In genomic region chr12:9721394-9722092, GRCh38 we compare ENCODE assay signal across 10 cellular contexts. TPM values are rescaled to one million over a fixed set of nuclear protein-coding genes. Genes with fewer than 3 reads are reported as not detected.
DNase-seq lines count a peak whose midpoint lies in the region; ATAC-seq and TF ChIP-seq lines count a peak whose summit lies in the region.
"Had no signal": no experiment of that assay in that cellular context is flagged by ENCODE, and none has a peak within 500 bp of the region (broad histone marks: within the 10 kb centered on the region; RNA-seq: fewer than 3 reads in every experiment).

No MANE protein-coding gene starts in this region.

- H2BK20ac ChIP-seq in IMR-90 (ENCODE audit: low read depth, low read length): no peak overlapping the region

- peak overlapping the region; percentile 45; the same call in 1 of the 2 replicates for H3K4me2 ChIP-seq in IMR-90 (ENCODE audit: low read depth, low read length)

- no peak overlapping the region for H2BK5ac ChIP-seq in IMR-90 (ENCODE audit: low read depth, low read length, poor library complexity, severe bottlenecking)

- no peaks in the 10 kb centered on the region for H3K36me3 ChIP-seq in IMR-90 (ENCODE audit: control insufficient read depth, insufficient read depth, low read length)

- POLR2A ChIA-PET in IMR-90 (lab: Charles Lee; ENCODE audit: unreplicated experiment): no interaction called here

- no peak overlapping the region for H4K91ac ChIP-seq in IMR-90 (ENCODE audit: insufficient read depth, low read depth, low read length)

- dilution Hi-C loops in IMR-90 (cut with HindIII; ENCODE audit: low sequenced_read_pairs, unreplicated experiment): no loop called here

- no peaks in the 10 kb centered on the region for H3K36me3 Mint-ChIP-seq in Calu3 (ENCODE audit: insufficient read depth, unreplicated experiment)

- H3K27me3 ChIP-seq in IMR-90 (ENCODE audit: control insufficient read depth, insufficient read depth, low read length): no peaks in the 10 kb centered on the region; the same call in 1 of the 2 replicates

- no peak for TF ChIP-seq POLR2A in IMR-90 (IDR thresholded peaks at IDR 0.05; ENCODE audit: low read depth, low read length)

- WGBS in IMR-90 (ENCODE audit: extremely low coverage in 2 of 2, insufficient read length in 1 of 2), 2 experiments: no CpG with 5 or more reads among the region's 5 CpGs

- ATAC-seq in GM21723 (IDR thresholded peaks at IDR 0.05; ENCODE audit: unreplicated experiment) (peak; percentile 58), IMR-90 (ENCODE audit: low read depth) (peak; percentile 27; the same call in 1 of the 2 replicates)

- no peak overlapping the region for H3K27ac ChIP-seq in IMR-90 (ENCODE audit: insufficient read depth, low read length)

- no peaks in the 10 kb centered on the region for H4K20me1 ChIP-seq in IMR-90 (ENCODE audit: insufficient read depth, low read length)

- no peaks in the 10 kb centered on the region for H3K27me3 Mint-ChIP-seq in Calu3 (ENCODE audit: unreplicated experiment)

- no peak overlapping the region for H3K27ac Mint-ChIP-seq in Calu3 (ENCODE audit: unreplicated experiment)
- H3K27ac Mint-ChIP-seq: activated T-helper 1 cell treated with anti-CD3 and anti-CD28 coated beads, Interleukin-12 subunit alpha, Interleukin-12 subunit beta, Interleukin-2, Interleukin-4 antibody, amounts not matched to agents 30 ng/mL and 10 ng/mL and 1 ng/mL, durations not matched to agents 14 hours and 24 hours and 36 hours had no signal

- H3K14ac ChIP-seq in IMR-90 (replicated peaks; ENCODE audit: low read depth, low read length): no peak overlapping the region

- BruUV-seq in IMR-90 (replicated peaks; lab: Mats Ljungman, UMichigan): no TSS peak
- BruUV-seq in Calu3 (replicated peaks; lab: Mats Ljungman, UMichigan): no TSS peak

- no peak overlapping the region for H3K18ac ChIP-seq in IMR-90 (ENCODE audit: low read depth, low read length)

- DNase-seq in GM12864 (ENCODE audit: low read depth) (peak; percentile 69), IMR-90 (peak; percentile 3), fibroblast of villous mesenchyme (ENCODE audit: low read depth) (peak; percentile 86), middle frontal gyrus (ENCODE audit: extremely low spot score, low spot score) (no peak), Calu3 (no peak), DMS79 (lab: John Stamatoyannopoulos, UW) (no peak)
- DNase-seq in effector CD4-positive, alpha-beta T cell: no peak

- H3K4me3 Mint-ChIP-seq in Calu3 (ENCODE audit: low read depth, unreplicated experiment): no peak overlapping the region
- H3K4me3 Mint-ChIP-seq: activated T-helper 1 cell treated with anti-CD3 and anti-CD28 coated beads, Interleukin-12 subunit alpha, Interleukin-12 subunit beta, Interleukin-2, Interleukin-4 antibody, amounts not matched to agents 30 ng/mL and 10 ng/mL and 1 ng/mL, durations not matched to agents 14 hours and 24 hours and 36 hours had no signal

- no peak overlapping the region for H4K5ac ChIP-seq in IMR-90 (ENCODE audit: low read depth, low read length)

- H3K9me3 ChIP-seq in IMR-90 (ENCODE audit: control insufficient read depth, insufficient read depth, low read length): no peaks in the 10 kb centered on the region

- H2BK120ac ChIP-seq in IMR-90 (ENCODE audit: low read depth, low read length): no peak overlapping the region

- no peak overlapping the region for H3K9ac ChIP-seq in IMR-90 (ENCODE audit: low read depth, low read length)

- H3K9me3 Mint-ChIP-seq in Calu3 (ENCODE audit: low read depth, unreplicated experiment): no peaks in the 10 kb centered on the region
- H3K9me3 Mint-ChIP-seq: activated T-helper 1 cell treated with anti-CD3 and anti-CD28 coated beads, Interleukin-12 subunit alpha, Interleukin-12 subunit beta, Interleukin-2, Interleukin-4 antibody, amounts not matched to agents 30 ng/mL and 10 ng/mL and 1 ng/mL, durations not matched to agents 14 hours and 24 hours and 36 hours had no signal

- H2AK5ac ChIP-seq in IMR-90 (ENCODE audit: low read depth, low read length): no peak overlapping the region

- CTCF ChIA-PET in IMR-90 (lab: Yijun Ruan, JAX): interaction anchor here (1.1 to 4.4 kb wide), 2 partner anchors 13 to 21 kb away, joined by 6 to 14 read pairs; no protein-coding TSS in a partner anchor
- CTCF ChIA-PET in Calu3 (lab: Charles Lee): interaction anchor here (0.9 kb wide), 1 partner anchor 10 kb away, joined by 3 read pairs; no protein-coding TSS in a partner anchor

- intact Hi-C loops in IMR-90 (cut with micrococcal nuclease) (no loop called here), Calu3 (cut with micrococcal nuclease; ENCODE audit: unreplicated experiment) (no loop called here)

- no peak overlapping the region for H3K4ac ChIP-seq in IMR-90 (ENCODE audit: low read depth, low read length)

- H3K56ac ChIP-seq in IMR-90 (ENCODE audit: extremely low read depth, insufficient read depth, low read length): no peak overlapping the region

- in situ Hi-C loops in IMR-90 (cut with MboI; ENCODE audit: low sequenced_read_pairs): loop anchor here (25.0 kb wide), 1 partner anchor 384 kb away; no protein-coding TSS in a partner anchor

- H4K8ac ChIP-seq in IMR-90 (ENCODE audit: low read depth in 2 of 2, low read length in 2 of 2): no peak overlapping the region

- H3K4me3 ChIP-seq in GM12864 (ENCODE audit: low read depth, low read length) (no peak overlapping the region), IMR-90 (ENCODE audit: insufficient read depth, low read depth, low read length) (no peak overlapping the region), fibroblast of villous mesenchyme (ENCODE audit: low read depth, low read length) (no peak overlapping the region)

- TF ChIP-seq CTCF in GM12864 (IDR thresholded peaks at IDR 0.05; ENCODE audit: low read depth, low read length, missing control alignments) (no peak), IMR-90 (conservative IDR thresholded peaks at IDR 0.05; ENCODE audit: low read depth, low read length) (no peak), fibroblast of villous mesenchyme (IDR thresholded peaks at IDR 0.05; ENCODE audit: insufficient read depth, low read depth, low read length) (no peak), Calu3 (IDR thresholded peaks at IDR 0.05; ENCODE audit: unreplicated experiment) (no peak)

- H2AFZ ChIP-seq in IMR-90 (replicated peaks; ENCODE audit: low read length, poor library complexity): no peak overlapping the region

- no peak overlapping the region for H3K23ac ChIP-seq in IMR-90 (ENCODE audit: low read depth, low read length)

- H3K9me1 ChIP-seq in IMR-90 (ENCODE audit: insufficient read depth, low read length): no peaks in the 10 kb centered on the region

- peaks cover 2% of the 10 kb centered on the region; the same call in 1 of the 2 replicates for H3K4me1 ChIP-seq in IMR-90 (ENCODE audit: control insufficient read depth, insufficient read depth, low read length)

- no peaks in the 10 kb centered on the region for H3K79me1 ChIP-seq in IMR-90 (ENCODE audit: low read depth in 1 of 2, low read length in 2 of 2)

- TF ChIP-seq RAD21 in IMR-90 (IDR thresholded peaks at IDR 0.05; ENCODE audit: low read length): no peak

- no peak overlapping the region for H2AK9ac ChIP-seq in IMR-90 (replicated peaks; ENCODE audit: low read depth, low read length, poor library complexity)

- H2BK15ac ChIP-seq in IMR-90 (ENCODE audit: low read depth, low read length): no peak overlapping the region

- peaks cover 14% of the 10 kb centered on the region for H3K4me1 Mint-ChIP-seq in Calu3 (ENCODE audit: low read depth, unreplicated experiment)

TF ChIP-seq in IMR-90, 13 proteins besides CTCF, POLR2A, EP300 and RAD21:
- no peak for TF ChIP-seq MAFK (IDR thresholded peaks at IDR 0.05; ENCODE audit: low read depth, low read length)
- TF ChIP-seq CEBPB (IDR thresholded peaks at IDR 0.05; ENCODE audit: low read depth, low read length): peak; percentile 97

RNA-seq across cellular contexts. Expression of gene CLECL1, which starts 11.4 kb away (rescaled TPM):
- total RNA-seq in IMR-90 (2012; rRNA removed): not detected in 2 replicates
- not detected in 2 replicates for polyA plus RNA-seq in IMR-90 (2012; rRNA removed)
- polyA plus RNA-seq in IMR-90 (2012; cell fraction: cytosol; rRNA removed): not detected in 2 replicates
- polyA plus RNA-seq in IMR-90 (2012; cell fraction: nucleus; rRNA removed; ENCODE audit: low replicate concordance): not detected in 2 replicates
- not detected in 2 replicates for total RNA-seq in fibroblast of villous mesenchyme
- not detected in 2 replicates for total RNA-seq in Calu3 (2022)
- total RNA-seq: kidney epithelial cell had no signal

RNA-seq across cellular contexts. Expression of gene CD69, which starts 39.2 kb away (rescaled TPM):
- total RNA-seq in IMR-90 (2012; rRNA removed) (not detected in 2 replicates), fibroblast of villous mesenchyme (not detected in 2 replicates), Calu3 (2022) (1.7 and 2.6 TPM in 2 replicates)
- not detected in 2 replicates for polyA plus RNA-seq in IMR-90 (2012; rRNA removed)
- polyA plus RNA-seq in IMR-90 (2012; cell fraction: cytosol; rRNA removed): not detected in 2 replicates
- 0.08 TPM in 1 of 2 replicates, not detected in the other for polyA plus RNA-seq in IMR-90 (2012; cell fraction: nucleus; rRNA removed; ENCODE audit: low replicate concordance)

RNA-seq across cellular contexts. Expression of gene CLEC2D, which starts 52.0 kb away (rescaled TPM):
- 0.72 and 1.1 TPM in 2 replicates for total RNA-seq in IMR-90 (2012; rRNA removed)
- 0.80 and 1.2 TPM in 2 replicates for polyA plus RNA-seq in IMR-90 (2012; rRNA removed)
- 0.05 and 0.08 TPM in 2 replicates for polyA plus RNA-seq in IMR-90 (2012; cell fraction: cytosol; rRNA removed)
- polyA plus RNA-seq in IMR-90 (2012; cell fraction: nucleus; rRNA removed; ENCODE audit: low replicate concordance): 2.3 and 18.8 TPM in 2 replicates
- 3.9 and 4.5 TPM in 2 replicates for total RNA-seq in fibroblast of villous mesenchyme
- total RNA-seq in Calu3 (2022): 5.8 and 9.5 TPM in 2 replicates

Comparison
In these comparisons a context has a peak if more than half of its experiments do, and no peak if none do; other contexts are left out.
1. DNase-seq: peak in GM12864 (single experiment), IMR-90 (single experiment) and fibroblast of villous mesenchyme (single experiment); none in effector CD4-positive, alpha-beta T cell (single experiment), middle frontal gyrus (single experiment), Calu3 (single experiment) and DMS79 (single experiment).